In the genomic region with DNA sequence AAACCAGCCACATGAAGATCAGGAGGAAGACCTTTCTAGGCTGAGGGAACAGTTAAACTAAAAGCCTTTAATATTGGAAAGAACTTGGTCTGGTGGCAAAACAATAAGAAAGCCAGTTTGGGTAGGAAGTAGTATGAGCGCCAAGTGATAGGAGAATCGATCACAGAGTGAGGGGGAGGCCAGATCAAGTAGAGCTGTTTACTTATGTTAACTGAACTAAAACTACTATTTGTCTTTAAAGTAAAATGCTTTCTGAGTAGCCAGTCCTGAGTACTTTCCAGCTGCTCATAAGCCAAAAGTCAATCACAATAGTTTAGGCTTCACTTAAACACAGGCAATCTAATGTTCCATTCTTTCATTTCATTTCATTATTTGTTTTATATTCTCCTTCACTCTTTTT, we compare ENCODE assay signal across 1 cellular context.
TF ChIP-seq lines count a peak whose summit lies in the region.

No MANE protein-coding gene starts in this region.

TF ChIP-seq in HepG2, 621 proteins besides CTCF, POLR2A, EP300 and RAD21 (continued from another document):
- TF ChIP-seq, protein P1, sequence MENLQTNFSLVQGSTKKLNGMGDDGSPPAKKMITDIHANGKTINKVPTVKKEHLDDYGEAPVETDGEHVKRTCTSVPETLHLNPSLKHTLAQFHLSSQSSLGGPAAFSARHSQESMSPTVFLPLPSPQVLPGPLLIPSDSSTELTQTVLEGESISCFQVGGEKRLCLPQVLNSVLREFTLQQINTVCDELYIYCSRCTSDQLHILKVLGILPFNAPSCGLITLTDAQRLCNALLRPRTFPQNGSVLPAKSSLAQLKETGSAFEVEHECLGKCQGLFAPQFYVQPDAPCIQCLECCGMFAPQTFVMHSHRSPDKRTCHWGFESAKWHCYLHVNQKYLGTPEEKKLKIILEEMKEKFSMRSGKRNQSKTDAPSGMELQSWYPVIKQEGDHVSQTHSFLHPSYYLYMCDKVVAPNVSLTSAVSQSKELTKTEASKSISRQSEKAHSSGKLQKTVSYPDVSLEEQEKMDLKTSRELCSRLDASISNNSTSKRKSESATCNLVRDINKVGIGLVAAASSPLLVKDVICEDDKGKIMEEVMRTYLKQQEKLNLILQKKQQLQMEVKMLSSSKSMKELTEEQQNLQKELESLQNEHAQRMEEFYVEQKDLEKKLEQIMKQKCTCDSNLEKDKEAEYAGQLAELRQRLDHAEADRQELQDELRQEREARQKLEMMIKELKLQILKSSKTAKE (CRISPR knock-in tag; IDR thresholded peaks at IDR 0.05; ENCODE audit: borderline replicate concordance), result no peak
- TF ChIP-seq ISX (CRISPR knock-in tag; conservative IDR thresholded peaks at IDR 0.05) (no peak), ZNF382 (CRISPR knock-in tag; IDR thresholded peaks at IDR 0.05; ENCODE audit: borderline replicate concordance) (no peak)
